Comparison of ENCODE assay signal across 9 cellular contexts in genomic region chr5:169637085-169637855, GRCh38. TPM values are rescaled to one million over a fixed set of nuclear protein-coding genes. Genes with fewer than 3 reads are reported as not detected.
DNase-seq lines count a peak whose midpoint lies in the region; ATAC-seq and TF ChIP-seq lines count a peak whose summit lies in the region.
"Had no signal": no experiment of that assay in that cellular context is flagged by ENCODE, and none has a peak within 500 bp of the region (broad histone marks: within the 10 kb centered on the region; RNA-seq: fewer than 3 reads in every experiment).

Gene DOCK2 (plus strand): TSS chr5:169637275. CDS start chr5:169637327, 52 bp downstream.

- peaks cover 8% of the 10 kb centered on the region for H3K27me3 Mint-ChIP-seq in activated CD4-positive, alpha-beta memory T cell treated with anti-CD3 and anti-CD28 coated beads, Interleukin-2, amount 10 ng/mL, durations not matched to agents 7 days and 5 days

- peak within 1 kb of the TSS; percentile 78 to 98 (median 94) for H3K27ac ChIP-seq in BLaER1 treated with 17β-estradiol and CSF1 and Interleukin-3, amounts not matched to agents 10 nM and 100 nM
- H3K27ac ChIP-seq in HUES64 (ENCODE audit: low read depth, low read length) (no peak within 1 kb of the TSS), thymus (ENCODE audit: low read depth) (peak within 1 kb of the TSS; percentile 93)

- H3K27me3 ChIP-seq in BLaER1 treated with 17β-estradiol and CSF1 and Interleukin-3, amounts not matched to agents 10 nM and 100 nM = no peaks in the 10 kb centered on the region
- H3K27me3 ChIP-seq in HUES64 (ENCODE audit: insufficient read depth, low read length) = peaks cover 22% of the 10 kb centered on the region
- H3K27me3 ChIP-seq in thymus (ENCODE audit: control insufficient read depth, insufficient read depth) = no peaks in the 10 kb centered on the region

- H3K9me3 Mint-ChIP-seq in activated CD4-positive, alpha-beta memory T cell treated with anti-CD3 and anti-CD28 coated beads, Interleukin-2, amount 10 ng/mL, durations not matched to agents 7 days and 5 days = peaks cover 16% of the 10 kb centered on the region

- H4K20me1 ChIP-seq in BLaER1 treated with 17β-estradiol and CSF1 and Interleukin-3, amounts not matched to agents 10 nM and 100 nM = peaks cover 8 to 37% (median 22%) of the 10 kb centered on the region in 11 experiments; a peak in 19 of 22 replicates

- peaks cover 10 to 40% (median 30%) of the 10 kb centered on the region in 11 experiments; a peak in 21 of 22 replicates for H3K36me3 ChIP-seq in BLaER1 treated with 17β-estradiol and CSF1 and Interleukin-3, amounts not matched to agents 10 nM and 100 nM
- H3K36me3 ChIP-seq in HUES64 (ENCODE audit: insufficient read depth, low read length) (no peaks in the 10 kb centered on the region), thymus (ENCODE audit: control insufficient read depth, insufficient read depth) (peaks cover 3% of the 10 kb centered on the region)

- CTCF ChIA-PET in activated CD4-positive, alpha-beta memory T cell treated with anti-CD3 and anti-CD28 coated beads, Interleukin-2, amount 10 ng/mL, durations not matched to agents 7 days and 5 days (lab: Charles Lee) = interaction anchor here (0.8 to 3.0 kb wide), 3 partner anchors 14 to 54 kb away, joined by 3 to 15 read pairs (median 13); partner anchors contain the start of gene SPDL1

- H3K4me3 Mint-ChIP-seq in activated CD4-positive, alpha-beta memory T cell treated with anti-CD3 and anti-CD28 coated beads, Interleukin-2, amount 10 ng/mL, durations not matched to agents 7 days and 5 days = peak within 1 kb of the TSS; percentile 90

- WGBS in HUES64 = 8% methylated on average over 55 of the region's 55 CpGs
- WGBS in thymus = under 1% methylated on average over 55 of the region's 55 CpGs

- peak within 1 kb of the TSS; percentile 67 to 85 (median 72) for H3K4me3 ChIP-seq in BLaER1 treated with 17β-estradiol and CSF1 and Interleukin-3, amounts not matched to agents 10 nM and 100 nM
- H3K4me3 ChIP-seq in HUES64 (ENCODE audit: low read length) (peak within 1 kb of the TSS; percentile 54), thymus (ENCODE audit: low read length) (peak within 1 kb of the TSS; percentile 70)

- H3K4me1 Mint-ChIP-seq in activated CD4-positive, alpha-beta memory T cell treated with anti-CD3 and anti-CD28 coated beads, Interleukin-2, amount 10 ng/mL, durations not matched to agents 7 days and 5 days = peaks cover 53% of the 10 kb centered on the region

- peak; percentile 94 for ATAC-seq in GM19468 (IDR thresholded peaks at IDR 0.05; ENCODE audit: extremely low read depth, unreplicated experiment)
- ATAC-seq in esophagus mucosa = peak; percentile 56
- peak; percentile 54 for ATAC-seq in omental fat pad (ENCODE audit: low FRiP score)
- ATAC-seq: HCT116 had no signal

- peak within 1 kb of the TSS; percentile 87 to 98 (median 91) for H3K9ac ChIP-seq in BLaER1 treated with 17β-estradiol and CSF1 and Interleukin-3, amounts not matched to agents 10 nM and 100 nM
- H3K9ac ChIP-seq in HUES64 (ENCODE audit: low read depth, low read length) = no peak within 1 kb of the TSS

- peaks cover 18 to 62% (median 22%) of the 10 kb centered on the region in 10 experiments for H3K4me1 ChIP-seq in BLaER1 treated with 17β-estradiol and CSF1 and Interleukin-3, amounts not matched to agents 10 nM and 100 nM
- H3K4me1 ChIP-seq in HUES64 (ENCODE audit: insufficient read depth, low read length) (no peaks in the 10 kb centered on the region), thymus (ENCODE audit: control insufficient read depth, insufficient read depth, low read length) (peaks cover 9% of the 10 kb centered on the region)

- peak within 1 kb of the TSS; percentile 95 for H3K27ac Mint-ChIP-seq in activated CD4-positive, alpha-beta memory T cell treated with anti-CD3 and anti-CD28 coated beads, Interleukin-2, amount 10 ng/mL, durations not matched to agents 7 days and 5 days

- peak within 1 kb of the TSS; percentile 79 to 98 (median 95) for H3K4me2 ChIP-seq in BLaER1 treated with 17β-estradiol and CSF1 and Interleukin-3, amounts not matched to agents 10 nM and 100 nM

- peak; percentile 79 for DNase-seq in activated CD4-positive, alpha-beta memory T cell treated with anti-CD3 and anti-CD28 coated beads, Interleukin-2, amount 10 ng/mL, durations not matched to agents 7 days and 5 days
- DNase-seq in omental fat pad (ENCODE audit: low spot score) = no peak
- no peak for DNase-seq in dedifferentiated amniotic fluid mesenchymal stem cell (ENCODE audit: extremely low spot score)

- no peak for TF ChIP-seq CTCF in omental fat pad (IDR thresholded peaks at IDR 0.05)

- peaks cover 19 to 32% (median 25%) of the 10 kb centered on the region in 11 experiments for H3K9me3 ChIP-seq in BLaER1 treated with 17β-estradiol and CSF1 and Interleukin-3, amounts not matched to agents 10 nM and 100 nM (replicated peaks in 1 of 11)
- H3K9me3 ChIP-seq in HUES64 (ENCODE audit: insufficient read depth, low read depth, low read length) (peaks cover 13% of the 10 kb centered on the region), thymus (ENCODE audit: control insufficient read depth) (peaks cover 1% of the 10 kb centered on the region)

- POLR2A ChIA-PET in activated CD4-positive, alpha-beta memory T cell treated with anti-CD3 and anti-CD28 coated beads, Interleukin-2, amount 10 ng/mL, durations not matched to agents 7 days and 5 days (lab: Charles Lee) = interaction anchor here (1.0 to 7.2 kb wide), 15 partner anchors 9 to 1151 kb away, joined by 3 to 116 read pairs (median 4); partner anchors contain the start of genes RARS1 and SPDL1

- H3K36me3 Mint-ChIP-seq in activated CD4-positive, alpha-beta memory T cell treated with anti-CD3 and anti-CD28 coated beads, Interleukin-2, amount 10 ng/mL, durations not matched to agents 7 days and 5 days (ENCODE audit: low read depth) = peaks cover 49% of the 10 kb centered on the region

RNA-seq across cellular contexts. Expression of gene DOCK2, which starts in this region (rescaled TPM):
- polyA plus RNA-seq in HUES64 (2013, experiment 1 of 2) = 1.4 TPM
- 1.6 TPM for polyA plus RNA-seq in HUES64 (2013, experiment 2 of 2)
- 100 to 1,000 TPM; 248 to 270 TPM for total RNA-seq in activated CD4-positive, alpha-beta memory T cell treated with anti-CD3 and anti-CD28 coated beads, Interleukin-2, amount 10 ng/mL, durations not matched to agents 7 days and 5 days
- total RNA-seq in esophagus mucosa = 2.2 TPM
- 10 to 100 TPM; 28.4 to 55.6 (median 41.3) TPM for total RNA-seq in omental fat pad
- polyA plus RNA-seq in thymus = 34.6 TPM
